In genomic region chr3:141294848-141295247, GRCh38 we compare ENCODE assay signal across 9 cellular contexts.
DNase-seq lines count a peak whose midpoint lies in the region; ATAC-seq, FAIRE-seq and TF ChIP-seq lines count a peak whose summit lies in the region.
"Had no signal": no experiment of that assay in that cellular context is flagged by ENCODE, and none has a peak within 500 bp of the region (broad histone marks: within the 10 kb centered on the region; RNA-seq: fewer than 3 reads in every experiment).

No MANE protein-coding gene starts in this region.

- no peak overlapping the region for H3K23ac ChIP-seq in mesenchymal stem cell (ENCODE audit: low read length in 2 of 2)

- H3K27ac ChIP-seq in liver (ENCODE audit: low read depth in 1 of 2, low read length in 2 of 2) = peak overlapping the region; percentile 15 to 17
- no peak overlapping the region for H3K27ac ChIP-seq in HepG2 (ENCODE audit: extremely low read length, insufficient read depth, low read length)
- no peak overlapping the region for H3K27ac ChIP-seq in mesenchymal stem cell (ENCODE audit: low read length, poor library complexity, severe bottlenecking)

- H3K4me1 Mint-ChIP-seq in MCF 10A (ENCODE audit: insufficient read depth, unreplicated experiment) = peaks cover 6% of the 10 kb centered on the region
- H3K4me1 Mint-ChIP-seq: WTC11 had no signal

- in situ Hi-C loops in HepG2 (cut with HindIII; ENCODE audit: extremely low pct_ligation_motif_present, low pct_unique_long_range_greater_than_20kb) = no loop called here

- no peaks in the 10 kb centered on the region for H3K79me2 ChIP-seq in HepG2 (ENCODE audit: insufficient read depth, low read length)

- H3K4me2 ChIP-seq in HepG2 (ENCODE audit: low read depth, low read length) (no peak overlapping the region), mesenchymal stem cell (ENCODE audit: low read length, poor library complexity, severe bottlenecking) (no peak overlapping the region)

- TF ChIP-seq CTCF in liver (IDR thresholded peaks at IDR 0.05; ENCODE audit: low read depth, low read length, missing input control) (no peak), HepG2 (CRISPR knock-in tag; IDR thresholded peaks at IDR 0.05) (no peak), MCF 10A (IDR thresholded peaks at IDR 0.05; ENCODE audit: unreplicated experiment) (no peak)

- H3K79me1 ChIP-seq in mesenchymal stem cell (replicated peaks; ENCODE audit: low read length, poor library complexity, severe bottlenecking) = no peaks in the 10 kb centered on the region

- H3K4me3 ChIP-seq in liver (ENCODE audit: low read depth in 1 of 3, low read length in 3 of 3) = peak overlapping the region; percentile 13 to 47 (median 40)
- H3K4me3 ChIP-seq in HepG2 (replicated peaks in 1 of 3; ENCODE audit: insufficient read depth in 1 of 3, low read depth in 2 of 3, low read length in 3 of 3) = no peak overlapping the region
- H3K4me3 ChIP-seq in mesenchymal stem cell (ENCODE audit: insufficient read depth in 1 of 2, low read depth in 1 of 2, low read length in 2 of 2) = peak overlapping the region in 1 of 2 experiments; percentile 73

- no peak for TF ChIP-seq EP300 in HepG2 (IDR thresholded peaks at IDR 0.05; ENCODE audit: low read depth in 2 of 2, low read length in 2 of 2)
- no peak for TF ChIP-seq EP300 in HepG2 (CRISPR knock-in tag; IDR thresholded peaks at IDR 0.05; ENCODE audit: borderline replicate concordance)

- peak overlapping the region; percentile 73 for H3K4me3 Mint-ChIP-seq in MCF 10A (ENCODE audit: unreplicated experiment)
- H3K4me3 Mint-ChIP-seq: WTC11 had no signal

- H3K27me3 ChIP-seq in liver (ENCODE audit: control insufficient read depth in 4 of 4, insufficient read depth in 4 of 4, low read length in 3 of 4) (no peaks in the 10 kb centered on the region), HepG2 (ENCODE audit: control insufficient read depth in 1 of 2, insufficient read depth in 2 of 2, low read length in 2 of 2) (no peaks in the 10 kb centered on the region), mesenchymal stem cell (ENCODE audit: control insufficient read depth in 1 of 2, insufficient read depth in 1 of 2, low read length in 2 of 2) (no peaks in the 10 kb centered on the region)

- no peaks in the 10 kb centered on the region for H3K9me3 Mint-ChIP-seq in MCF 10A (ENCODE audit: unreplicated experiment)
- H3K9me3 Mint-ChIP-seq: WTC11 had no signal

- no peak overlapping the region for H2BK12ac ChIP-seq in mesenchymal stem cell (ENCODE audit: low read length in 2 of 2)

- no peak for FAIRE-seq in HepG2 (lab: Jason Lieb, UNC)

- CTCF ChIA-PET in HepG2 (lab: Yijun Ruan, JAX; ENCODE audit: low intra/inter-chr PET ratio, low total read pairs) = no interaction called here
- CTCF ChIA-PET in MCF 10A (lab: Yijun Ruan, JAX) = interaction anchor here (0.6 to 1.8 kb wide), 10 partner anchors 8 to 443 kb away, joined by 3 to 14 read pairs (median 4); partner anchors contain the start of genes PXYLP1 and RNF7

- H3K4ac ChIP-seq in mesenchymal stem cell (ENCODE audit: low read depth in 1 of 2, low read length in 2 of 2) = no peak overlapping the region

- WGBS in liver = 30% methylated on average over 2 of the region's 2 CpGs
- WGBS in HepG2 (ENCODE audit: low lambda C conversion rate) = 76% methylated on average over 2 of the region's 2 CpGs
- WGBS in mesenchymal stem cell = 20% methylated on average over 1 of the region's 2 CpGs

- TF ChIP-seq POLR2A in HepG2 (IDR thresholded peaks at IDR 0.05; ENCODE audit: insufficient read depth in 1 of 2, low read depth in 2 of 2, low read length in 2 of 2) = no peak

- no peak overlapping the region for H2AK5ac ChIP-seq in mesenchymal stem cell (ENCODE audit: low read length, severe bottlenecking)

- H3K18ac ChIP-seq in mesenchymal stem cell (ENCODE audit: low read depth in 1 of 2, low read length in 2 of 2) = no peak overlapping the region

- H2BK120ac ChIP-seq in mesenchymal stem cell (ENCODE audit: low read depth, low read length) = no peak overlapping the region

- no peaks in the 10 kb centered on the region for H3K9me3 ChIP-seq in liver (ENCODE audit: control insufficient read depth in 4 of 4, low read length in 3 of 4)
- H3K9me3 ChIP-seq in HepG2 (ENCODE audit: low read length) = no peaks in the 10 kb centered on the region
- H3K9me3 ChIP-seq in mesenchymal stem cell (ENCODE audit: control insufficient read depth, low read length) = no peaks in the 10 kb centered on the region

- H3K27me3 Mint-ChIP-seq in MCF 10A (ENCODE audit: insufficient read depth, unreplicated experiment) = no peaks in the 10 kb centered on the region

- no peak overlapping the region for H2BK15ac ChIP-seq in mesenchymal stem cell (ENCODE audit: low read depth, poor library complexity, severe bottlenecking)

- H3K4me1 ChIP-seq in liver (ENCODE audit: control insufficient read depth in 4 of 4, insufficient read depth in 4 of 4, low read length in 3 of 4) (peaks cover 0 to 16% (median 2%) of the 10 kb centered on the region in 4 donors), HepG2 (ENCODE audit: insufficient read depth, low read length) (no peaks in the 10 kb centered on the region), mesenchymal stem cell (ENCODE audit: control insufficient read depth, insufficient read depth, low read depth, low read length) (peaks cover 14% of the 10 kb centered on the region)

- peak overlapping the region; percentile 85 for H3K27ac Mint-ChIP-seq in MCF 10A (ENCODE audit: low read depth, unreplicated experiment)
- H3K27ac Mint-ChIP-seq: WTC11 had no signal

- no peak overlapping the region for H4K91ac ChIP-seq in mesenchymal stem cell (ENCODE audit: low read length)

- no peak for ATAC-seq in HepG2
- ATAC-seq in GM19463 (IDR thresholded peaks at IDR 0.05; ENCODE audit: unreplicated experiment) = no peak
- ATAC-seq: WTC11 had no signal

- no peak overlapping the region for H2AFZ ChIP-seq in HepG2 (ENCODE audit: low read length)
- H2AFZ ChIP-seq in mesenchymal stem cell (ENCODE audit: low read depth, low read length) = no peak overlapping the region

- H3K9ac ChIP-seq in liver (ENCODE audit: low read depth in 1 of 2, low read length in 2 of 2) (peak overlapping the region; percentile 61 to 89), HepG2 (ENCODE audit: insufficient read depth, low read depth, low read length) (no peak overlapping the region), mesenchymal stem cell (ENCODE audit: low read length) (peak overlapping the region; percentile 93)

- BruUV-seq in HepG2 (replicated peaks; lab: Mats Ljungman, UMichigan) (no TSS peak), MCF 10A (replicated peaks; lab: Mats Ljungman, UMichigan) (no TSS peak)

- H3K14ac ChIP-seq in mesenchymal stem cell (ENCODE audit: low read length in 2 of 2) = no peak overlapping the region

- H4K20me1 ChIP-seq in HepG2 (ENCODE audit: insufficient read depth, low read length) = no peaks in the 10 kb centered on the region

- POLR2A ChIA-PET in HepG2 (lab: Yijun Ruan, JAX) (no interaction called here), MCF 10A (lab: Yijun Ruan, JAX) (interaction anchor here (0.7 to 3.1 kb wide), 8 partner anchors 13 to 354 kb away, joined by 3 to 16 read pairs (median 4); partner anchors contain the start of genes PXYLP1 and SLC25A36)

- H3K36me3 Mint-ChIP-seq in MCF 10A (ENCODE audit: insufficient read depth, unreplicated experiment) = peaks cover 5% of the 10 kb centered on the region

- H3K36me3 ChIP-seq in liver (ENCODE audit: control insufficient read depth in 4 of 4, insufficient read depth in 3 of 4, low read depth in 1 of 4, low read length in 3 of 4) (peaks cover 0 to 5% (median 0%) of the 10 kb centered on the region in 4 donors), HepG2 (replicated peaks in 1 of 2; ENCODE audit: control insufficient read depth in 1 of 2, insufficient read depth in 2 of 2, low read length in 2 of 2) (no peaks in the 10 kb centered on the region; a peak in 1 of 5 replicates), mesenchymal stem cell (ENCODE audit: control insufficient read depth in 1 of 2, insufficient read depth in 2 of 2, low read depth in 1 of 2, low read length in 2 of 2) (peaks cover 7 to 8% of the 10 kb centered on the region in 2 experiments)

- H4K8ac ChIP-seq in mesenchymal stem cell (ENCODE audit: low read length) = no peak overlapping the region

- DNase-seq in HepG2 (ENCODE audit: low spot score) (no peak), MCF 10A (ENCODE audit: unreplicated experiment) (no peak), mesenchymal stem cell (peak; percentile 78), NCI-H1092 treated with DMSO at 0.1 percent for 48 hours (lab: John Stamatoyannopoulos, UW) (no peak), NCI-H187 (lab: John Stamatoyannopoulos, UW) (no peak), pons (ENCODE audit: low spot score) (no peak)

- intact Hi-C loops in HepG2 (cut with micrococcal nuclease; ENCODE audit: unreplicated experiment) (no loop called here), MCF 10A (cut with micrococcal nuclease) (no loop called here)

- no peak overlapping the region for H2BK5ac ChIP-seq in mesenchymal stem cell (ENCODE audit: low read depth, low read length, poor library complexity, severe bottlenecking)

- TF ChIP-seq RAD21 in liver (IDR thresholded peaks at IDR 0.05) = no peak
- no peak for TF ChIP-seq RAD21 in HepG2 (CRISPR knock-in tag; IDR thresholded peaks at IDR 0.05)

TF ChIP-seq in liver, 16 proteins besides CTCF, POLR2A, EP300 and RAD21 (continues in another document):
- TF ChIP-seq YY1 (IDR thresholded peaks at IDR 0.05) = no peak

TF ChIP-seq in HepG2, 621 proteins besides CTCF, POLR2A, EP300 and RAD21 (continues in another document):
- TF ChIP-seq ZNF605 (CRISPR knock-in tag; IDR thresholded peaks at IDR 0.05) = no peak
- no peak for TF ChIP-seq SNAI1 (CRISPR knock-in tag; IDR thresholded peaks at IDR 0.05; ENCODE audit: borderline replicate concordance)
- no peak for TF ChIP-seq ZBTB3 (CRISPR knock-in tag; IDR thresholded peaks at IDR 0.05; ENCODE audit: borderline replicate concordance, low read depth)
- TF ChIP-seq ZNF879 (CRISPR knock-in tag; IDR thresholded peaks at IDR 0.05) = no peak
- no peak for TF ChIP-seq NFRKB (IDR thresholded peaks at IDR 0.05)
- TF ChIP-seq ZNF740 (CRISPR knock-in tag; IDR thresholded peaks at IDR 0.05) = no peak
- TF ChIP-seq ARNT2 (CRISPR knock-in tag; IDR thresholded peaks at IDR 0.05; ENCODE audit: low read depth) = no peak
- TF ChIP-seq ZEB1 (IDR thresholded peaks at IDR 0.05; ENCODE audit: insufficient replicate concordance, low read depth) = no peak

Comparison
In these comparisons a context has a peak if more than half of its experiments do, and no peak if none do; other contexts are left out.
1. H3K27ac ChIP-seq: peak in liver (2 of 2); none in HepG2 (single experiment) and mesenchymal stem cell (single experiment).
2. H3K4me3 ChIP-seq: peak in liver (3 of 3); none in HepG2 (0 of 3).